13 cellular contexts compared by ENCODE assay signal in genomic region chr20:44207066-44207723, GRCh38. TPM values are rescaled to one million over a fixed set of nuclear protein-coding genes. Genes with fewer than 3 reads are reported as not detected.
A peak's percentile ranks its signal among the peaks of the same experiment; 100 is the strongest.
DNase-seq lines count a peak whose midpoint lies in the region; ATAC-seq and TF ChIP-seq lines count a peak whose summit lies in the region.
"Had no signal": no experiment of that assay in that cellular context is flagged by ENCODE, and none has a peak within 500 bp of the region (broad histone marks: within the 10 kb centered on the region; RNA-seq: fewer than 3 reads in every experiment).

No MANE protein-coding gene starts in this region.

- POLR2A ChIA-PET in CD4-positive, alpha-beta T cell (lab: Charles Lee), result no interaction called here
- POLR2A ChIA-PET in HEK293 (lab: Yijun Ruan, JAX), result no interaction called here

- peak overlapping the region; percentile 61 for H3K27ac Mint-ChIP-seq in CD4-positive, alpha-beta T cell
- H3K27ac Mint-ChIP-seq in brain, result peak overlapping the region in 3 of 5 experiments; percentile 24 to 97 (median 54)

- TF ChIP-seq CTCF in CD4-positive, alpha-beta T cell (IDR thresholded peaks at IDR 0.05), result no peak
- no peak for TF ChIP-seq CTCF in HEK293 (tag by site-specific recombination; IDR thresholded peaks at IDR 0.05)
- TF ChIP-seq CTCF in brain (conservative IDR thresholded peaks at IDR 0.05), result no peak
- no peak for TF ChIP-seq CTCF in neutrophil (IDR thresholded peaks at IDR 0.05)
- TF ChIP-seq CTCF in foreskin fibroblast (IDR thresholded peaks at IDR 0.05; ENCODE audit: low read depth, low read length), result no peak

- no peaks in the 10 kb centered on the region for H3K9me3 Mint-ChIP-seq in CD4-positive, alpha-beta T cell
- H3K9me3 Mint-ChIP-seq in brain, result no peaks in the 10 kb centered on the region
- H3K9me3 Mint-ChIP-seq: activated CD4-positive, alpha-beta T cell treated with anti-CD3 and anti-CD28 coated beads, Interleukin-2, amount 10 ng/mL, durations not matched to agents 7 days and 5 days had no signal

- peak overlapping the region; percentile 62 for H3K4me3 Mint-ChIP-seq in CD4-positive, alpha-beta T cell
- H3K4me3 Mint-ChIP-seq in brain, result peak overlapping the region; percentile 86 to 100 (median 97)
- H3K4me3 Mint-ChIP-seq: activated CD4-positive, alpha-beta T cell treated with anti-CD3 and anti-CD28 coated beads, Interleukin-2, amount 10 ng/mL, durations not matched to agents 7 days and 5 days had no signal

- intact Hi-C loops in CD4-positive, alpha-beta T cell (cut with DNase I, micrococcal nuclease), result no loop called here

- H3K9me3 ChIP-seq in CD4-positive, alpha-beta T cell (ENCODE audit: control insufficient read depth, low read length), result no peaks in the 10 kb centered on the region
- H3K9me3 ChIP-seq in HEK293 (ENCODE audit: control insufficient read depth, insufficient read depth, low read depth, low read length), result no peaks in the 10 kb centered on the region
- H3K9me3 ChIP-seq in neutrophil, result no peaks in the 10 kb centered on the region
- H3K9me3 ChIP-seq: prostate gland had no signal

- H3K36me3 ChIP-seq in HEK293 (ENCODE audit: control insufficient read depth in 2 of 2, insufficient read depth in 1 of 2, low read length in 2 of 2) (peaks cover 29 to 35% of the 10 kb centered on the region in 2 experiments), neutrophil (peaks cover 44% of the 10 kb centered on the region)
- H3K36me3 ChIP-seq: prostate gland had no signal

- no peaks in the 10 kb centered on the region for H3K27me3 Mint-ChIP-seq in CD4-positive, alpha-beta T cell
- H3K27me3 Mint-ChIP-seq in brain, result peaks cover 15% of the 10 kb centered on the region
- H3K27me3 Mint-ChIP-seq: activated CD4-positive, alpha-beta T cell treated with anti-CD3 and anti-CD28 coated beads, Interleukin-2, amount 10 ng/mL, durations not matched to agents 7 days and 5 days had no signal

- H3K4me1 Mint-ChIP-seq in CD4-positive, alpha-beta T cell (ENCODE audit: low read depth), result peaks cover 72% of the 10 kb centered on the region
- peaks cover 73% of the 10 kb centered on the region for H3K4me1 Mint-ChIP-seq in brain

- peaks cover 89% of the 10 kb centered on the region for H3K36me3 Mint-ChIP-seq in CD4-positive, alpha-beta T cell (ENCODE audit: low read depth)
- H3K36me3 Mint-ChIP-seq in brain, result peaks cover 30% of the 10 kb centered on the region

- H3K27me3 ChIP-seq in CD4-positive, alpha-beta T cell (ENCODE audit: control insufficient read depth, insufficient read depth, low read length), result no peaks in the 10 kb centered on the region
- no peaks in the 10 kb centered on the region for H3K27me3 ChIP-seq in neutrophil

- H3K4me1 ChIP-seq in HEK293 (ENCODE audit: control insufficient read depth, insufficient read depth, low read length) (peaks cover 22% of the 10 kb centered on the region), neutrophil (ENCODE audit: control insufficient read depth in 1 of 2, insufficient read depth in 1 of 2, low read depth in 1 of 2, low read length in 1 of 2) (peaks cover 28 to 33% of the 10 kb centered on the region in 2 experiments)

- no peak overlapping the region for H3K27ac ChIP-seq in CD4-positive, alpha-beta T cell (ENCODE audit: low read depth, low read length)
- H3K27ac ChIP-seq in HEK293 (ENCODE audit: extremely low read depth, low read depth, low read length), result no peak overlapping the region
- peak overlapping the region; percentile 43 for H3K27ac ChIP-seq in neutrophil

- CTCF ChIA-PET in CD4-positive, alpha-beta T cell (lab: Charles Lee), result interaction anchor here (2.0 kb wide), 1 partner anchor 11 kb away, joined by 9 read pairs; no protein-coding TSS in a partner anchor
- CTCF ChIA-PET in HEK293 (lab: Yijun Ruan, JAX), result interaction anchor here (1.0 to 1.6 kb wide), 3 partner anchors 10 to 91 kb away, joined by 4 to 10 read pairs (median 4); no protein-coding TSS in a partner anchor

- no peak for DNase-seq in CD4-positive, alpha-beta T cell
- no peak for DNase-seq in activated gamma-delta T cell treated with Interleukin-2 at 50 U/mL for 16 hours
- no peak for DNase-seq in foreskin fibroblast
- DNase-seq: activated CD4-positive, alpha-beta T cell treated with anti-CD3 and anti-CD28 coated beads, Interleukin-2, amount 10 ng/mL, durations not matched to agents 7 days and 5 days; aorta; DMS79; left colon had no signal

- no peak overlapping the region for H3K4me3 ChIP-seq in HEK293 (ENCODE audit: low read depth, low read length)
- H3K4me3 ChIP-seq in neutrophil (ENCODE audit: low read depth in 1 of 2, low read length in 1 of 2), result no peak overlapping the region
- peak overlapping the region in 1 of 2 donors; percentile 2 for H3K4me3 ChIP-seq in foreskin fibroblast (ENCODE audit: low read depth in 1 of 2, low read length in 2 of 2)
- H3K4me3 ChIP-seq: prostate gland had no signal

- ATAC-seq in CD4-positive, alpha-beta T cell (ENCODE audit: poor library complexity), result no peak
- ATAC-seq in HG02885 (IDR thresholded peaks at IDR 0.05; ENCODE audit: poor library complexity, unreplicated experiment) (no peak), GM21528 (IDR thresholded peaks at IDR 0.05; ENCODE audit: low FRiP score, unreplicated experiment) (no peak)
- ATAC-seq: left colon had no signal

TF ChIP-seq in HEK293, 187 proteins besides CTCF, POLR2A, EP300 and RAD21 (continues in another document):
- TF ChIP-seq SP7 (tag by site-specific recombination; IDR thresholded peaks at IDR 0.05) (peak; percentile 29; the same call in 1 of the 2 replicates), ZNF610 (tag by site-specific recombination; IDR thresholded peaks at IDR 0.05; ENCODE audit: borderline replicate concordance) (no peak), ZNF777 (tag by site-specific recombination; IDR thresholded peaks at IDR 0.05; ENCODE audit: borderline replicate concordance) (no peak), PRDM1 (tag by site-specific recombination; IDR thresholded peaks at IDR 0.05) (peak; percentile 75), ZBTB26 (tag by site-specific recombination; optimal IDR thresholded peaks at IDR 0.05) (no peak), REST (tag by site-specific recombination; IDR thresholded peaks at IDR 0.05) (no peak), ZNF626 (tag by site-specific recombination; IDR thresholded peaks at IDR 0.05) (no peak), ZNF558 (tag by site-specific recombination; IDR thresholded peaks at IDR 0.05) (no peak), ZNF488 (tag by site-specific recombination; IDR thresholded peaks at IDR 0.05) (no peak)

RNA-seq across cellular contexts. Expression of gene OSER1, which starts 3.4 kb away (rescaled TPM):
- 100 to 1,000 TPM; 172 TPM for total RNA-seq in CD4-positive, alpha-beta T cell
- 59.6 TPM for polyA plus RNA-seq in brain (ENCODE audit: insufficient read depth, low read depth, low replicate concordance)

RNA-seq across cellular contexts. Expression of gene JPH2, which starts 20.2 kb away (rescaled TPM):
- total RNA-seq in CD4-positive, alpha-beta T cell, result not detected
- polyA plus RNA-seq in brain (ENCODE audit: insufficient read depth, low read depth, low replicate concordance), result 0.58 TPM
- total RNA-seq: activated CD4-positive, alpha-beta T cell treated with anti-CD3 and anti-CD28 coated beads, Interleukin-2, amount 10 ng/mL, durations not matched to agents 7 days and 5 days had no signal

RNA-seq across cellular contexts. Expression of gene GDAP1L1, which starts 39.9 kb away (rescaled TPM):
- total RNA-seq in CD4-positive, alpha-beta T cell, result not detected
- polyA plus RNA-seq in brain (ENCODE audit: insufficient read depth, low read depth, low replicate concordance), result 137 TPM
- total RNA-seq: activated CD4-positive, alpha-beta T cell treated with anti-CD3 and anti-CD28 coated beads, Interleukin-2, amount 10 ng/mL, durations not matched to agents 7 days and 5 days; aorta; left colon had no signal
- polyA plus RNA-seq: aorta had no signal
